ENCODE assay signal across 2 cellular contexts in genomic region chr1:45542591-45542990, GRCh38.
TF ChIP-seq lines count a peak whose summit lies in the region.

No MANE protein-coding gene starts in this region.

TF ChIP-seq in A549, 52 proteins besides CTCF, POLR2A, EP300 and RAD21:
- TF ChIP-seq, protein P1, sequence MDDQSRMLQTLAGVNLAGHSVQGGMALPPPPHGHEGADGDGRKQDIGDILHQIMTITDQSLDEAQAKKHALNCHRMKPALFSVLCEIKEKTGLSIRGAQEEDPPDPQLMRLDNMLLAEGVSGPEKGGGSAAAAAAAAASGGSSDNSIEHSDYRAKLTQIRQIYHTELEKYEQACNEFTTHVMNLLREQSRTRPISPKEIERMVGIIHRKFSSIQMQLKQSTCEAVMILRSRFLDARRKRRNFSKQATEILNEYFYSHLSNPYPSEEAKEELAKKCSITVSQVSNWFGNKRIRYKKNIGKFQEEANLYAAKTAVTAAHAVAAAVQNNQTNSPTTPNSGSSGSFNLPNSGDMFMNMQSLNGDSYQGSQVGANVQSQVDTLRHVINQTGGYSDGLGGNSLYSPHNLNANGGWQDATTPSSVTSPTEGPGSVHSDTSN (IDR thresholded peaks at IDR 0.05) = no peak
- TF ChIP-seq ATOH8 (CRISPR knock-in tag; IDR thresholded peaks at IDR 0.05; ENCODE audit: low read depth) = no peak
- TF ChIP-seq FOXS1 (CRISPR knock-in tag; IDR thresholded peaks at IDR 0.05) = no peak
- no peak for TF ChIP-seq RNF2 (IDR thresholded peaks at IDR 0.05; ENCODE audit: borderline replicate concordance, low read depth)
- TF ChIP-seq MAX (IDR thresholded peaks at IDR 0.05) = no peak
- no peak for TF ChIP-seq CHD4 (IDR thresholded peaks at IDR 0.05; ENCODE audit: borderline replicate concordance)
- TF ChIP-seq, protein P2, sequence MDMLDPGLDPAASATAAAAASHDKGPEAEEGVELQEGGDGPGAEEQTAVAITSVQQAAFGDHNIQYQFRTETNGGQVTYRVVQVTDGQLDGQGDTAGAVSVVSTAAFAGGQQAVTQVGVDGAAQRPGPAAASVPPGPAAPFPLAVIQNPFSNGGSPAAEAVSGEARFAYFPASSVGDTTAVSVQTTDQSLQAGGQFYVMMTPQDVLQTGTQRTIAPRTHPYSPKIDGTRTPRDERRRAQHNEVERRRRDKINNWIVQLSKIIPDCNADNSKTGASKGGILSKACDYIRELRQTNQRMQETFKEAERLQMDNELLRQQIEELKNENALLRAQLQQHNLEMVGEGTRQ (IDR thresholded peaks at IDR 0.05) = no peak
- TF ChIP-seq ZC3H11A (IDR thresholded peaks at IDR 0.05) = no peak
- no peak for TF ChIP-seq HEYL (CRISPR knock-in tag; IDR thresholded peaks at IDR 0.05)
- no peak for TF ChIP-seq NFE2L2 (conservative IDR thresholded peaks at IDR 0.05; ENCODE audit: low read length)
- TF ChIP-seq TP53 (CRISPR knock-in tag; IDR thresholded peaks at IDR 0.05) = no peak
- TF ChIP-seq, protein P3, sequence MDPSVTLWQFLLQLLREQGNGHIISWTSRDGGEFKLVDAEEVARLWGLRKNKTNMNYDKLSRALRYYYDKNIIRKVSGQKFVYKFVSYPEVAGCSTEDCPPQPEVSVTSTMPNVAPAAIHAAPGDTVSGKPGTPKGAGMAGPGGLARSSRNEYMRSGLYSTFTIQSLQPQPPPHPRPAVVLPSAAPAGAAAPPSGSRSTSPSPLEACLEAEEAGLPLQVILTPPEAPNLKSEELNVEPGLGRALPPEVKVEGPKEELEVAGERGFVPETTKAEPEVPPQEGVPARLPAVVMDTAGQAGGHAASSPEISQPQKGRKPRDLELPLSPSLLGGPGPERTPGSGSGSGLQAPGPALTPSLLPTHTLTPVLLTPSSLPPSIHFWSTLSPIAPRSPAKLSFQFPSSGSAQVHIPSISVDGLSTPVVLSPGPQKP (IDR thresholded peaks at IDR 0.05; ENCODE audit: low read depth, low read length) = no peak
- no peak for TF ChIP-seq PHF8 (IDR thresholded peaks at IDR 0.05; ENCODE audit: borderline replicate concordance, low read depth)
- no peak for TF ChIP-seq NPAS2 (CRISPR knock-in tag; IDR thresholded peaks at IDR 0.05; ENCODE audit: borderline replicate concordance)
- TF ChIP-seq ZNF302 (CRISPR knock-in tag; IDR thresholded peaks at IDR 0.05) = no peak
- no peak for TF ChIP-seq POLR2AphosphoS2 (conservative IDR thresholded peaks at IDR 0.05; ENCODE audit: low read length)

TF ChIP-seq in IMR-90, 13 proteins besides CTCF, POLR2A, EP300 and RAD21:
- TF ChIP-seq SMC3 (IDR thresholded peaks at IDR 0.05; ENCODE audit: low read depth, low read length) = no peak
- TF ChIP-seq, protein P2 (IDR thresholded peaks at IDR 0.05; ENCODE audit: low read depth, low read length) = no peak
- no peak for TF ChIP-seq MXI1 (IDR thresholded peaks at IDR 0.05; ENCODE audit: borderline replicate concordance, low read depth, low read length)
- TF ChIP-seq RCOR1 (IDR thresholded peaks at IDR 0.05; ENCODE audit: insufficient replicate concordance, low read length) = no peak
- TF ChIP-seq FOS (IDR thresholded peaks at IDR 0.05; ENCODE audit: low read depth, low read length) = no peak
- no peak for TF ChIP-seq RFX5 (IDR thresholded peaks at IDR 0.05; ENCODE audit: low read depth, low read length)
- TF ChIP-seq MAZ (IDR thresholded peaks at IDR 0.05; ENCODE audit: borderline replicate concordance, low read depth, low read length) = no peak
- no peak for TF ChIP-seq CHD1 (IDR thresholded peaks at IDR 0.05; ENCODE audit: low read depth, low read length)
